Comparison of ENCODE assay signal across 1 cellular context in the genomic region with DNA sequence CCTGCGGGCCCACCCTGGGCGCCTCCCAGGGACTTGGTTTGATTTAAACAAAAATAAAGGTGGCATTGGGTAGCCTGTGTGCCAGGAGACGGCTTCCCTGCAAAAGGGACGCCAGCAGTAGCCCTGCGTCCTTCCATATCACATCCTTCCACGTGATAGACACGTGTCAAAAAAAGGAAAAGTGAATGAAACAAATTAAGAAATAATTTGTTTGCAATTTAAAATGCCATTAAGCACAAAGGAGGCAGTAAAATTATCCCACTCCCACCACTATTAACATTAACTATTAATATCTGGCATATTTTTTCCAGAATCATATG.
TF ChIP-seq lines count a peak whose summit lies in the region.

No MANE protein-coding gene starts in this region.

TF ChIP-seq in H1, 55 proteins besides CTCF, POLR2A, EP300 and RAD21:
- TF ChIP-seq E2F6 (IDR thresholded peaks at IDR 0.05) (peak; percentile 2; the same call in 1 of the 2 replicates), SRF (IDR thresholded peaks at IDR 0.05; ENCODE audit: low read depth, low read length) (no peak), PHF8 (conservative IDR thresholded peaks at IDR 0.05; ENCODE audit: low read depth, low read length) (no peak)
